Comparison of ENCODE assay signal across 8 cellular contexts in the genomic region with DNA sequence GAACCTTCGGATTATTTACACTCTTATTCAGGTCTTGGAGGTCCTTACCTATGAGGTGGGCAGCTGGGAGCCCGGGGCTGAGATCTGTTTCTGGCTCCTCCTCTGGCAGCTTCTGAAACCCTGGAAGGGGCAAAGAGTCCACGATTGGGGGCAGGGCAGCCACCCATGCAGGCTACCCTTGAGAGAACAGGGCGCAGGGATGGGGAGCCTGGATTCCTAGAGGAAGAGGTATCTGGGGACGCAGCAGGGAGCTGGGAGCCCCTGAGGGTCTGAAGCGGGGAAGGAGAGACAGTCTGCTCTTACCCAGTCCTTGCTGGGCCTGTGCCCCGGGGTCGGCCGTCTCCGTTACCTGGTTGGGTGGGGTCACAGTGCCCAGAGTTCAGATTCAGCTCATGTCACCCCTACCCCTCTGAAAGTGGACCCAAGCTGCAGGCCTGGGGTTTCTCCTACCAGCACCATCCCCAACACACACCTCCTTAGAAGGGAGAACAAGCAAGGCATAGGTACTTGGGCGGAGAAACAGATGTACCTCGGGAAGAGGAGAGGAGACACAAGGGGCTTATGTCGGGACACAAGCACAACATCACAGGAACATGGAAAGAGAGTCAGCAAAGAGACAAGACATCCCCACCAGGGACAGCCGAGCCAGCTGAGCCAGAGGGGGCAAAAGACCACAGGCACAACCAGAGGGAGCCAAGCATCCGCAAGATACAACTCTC. TPM values are rescaled to one million over a fixed set of nuclear protein-coding genes. Genes with fewer than 3 reads are reported as not detected.
DNase-seq lines count a peak whose midpoint lies in the region; ATAC-seq lines count a peak whose summit lies in the region.

No MANE protein-coding gene starts in this region.

- peak overlapping the region; percentile 91 to 100 for H3K4me3 Mint-ChIP-seq in activated T-cell treated with anti-CD3 and anti-CD28 coated beads, Interleukin-2, amount 50 U/mL, for 72 hours

- H3K4me2 ChIP-seq in skeletal muscle satellite cell (ENCODE audit: low read length): peak overlapping the region; percentile 86

- no peaks in the 10 kb centered on the region for H3K9me3 Mint-ChIP-seq in activated T-cell treated with anti-CD3 and anti-CD28 coated beads, Interleukin-2, amount 50 U/mL, for 72 hours

- H3K9ac ChIP-seq in HUES64 (ENCODE audit: low read depth, low read length) (peak overlapping the region; percentile 75), skeletal muscle satellite cell (ENCODE audit: low read depth, low read length) (peak overlapping the region; percentile 77)

- peaks cover 9 to 10% of the 10 kb centered on the region in 2 donors for H3K36me3 Mint-ChIP-seq in activated T-cell treated with anti-CD3 and anti-CD28 coated beads, Interleukin-2, amount 50 U/mL, for 72 hours (ENCODE audit: insufficient read depth in 2 of 2)

- intact Hi-C loops in left ventricle myocardium superior (cut with micrococcal nuclease): no loop called here

- H3K27me3 ChIP-seq in HUES64 (ENCODE audit: insufficient read depth, low read length) (peaks cover 15% of the 10 kb centered on the region; the same call in 1 of the 2 replicates), skeletal muscle satellite cell (ENCODE audit: control insufficient read depth, insufficient read depth, low read length) (no peaks in the 10 kb centered on the region)

- no peak for ATAC-seq in activated T-cell treated with anti-CD3 and anti-CD28 coated beads, Interleukin-2, amount 50 U/mL, for 72 hours (replicated peaks in 1 of 2)
- ATAC-seq in left ventricle myocardium superior (peak; percentile 52), HG02571 (IDR thresholded peaks at IDR 0.05; ENCODE audit: unreplicated experiment) (no peak)

- H3K36me3 ChIP-seq in HUES64 (ENCODE audit: insufficient read depth, low read length) (no peaks in the 10 kb centered on the region), skeletal muscle satellite cell (ENCODE audit: insufficient read depth, low read length) (no peaks in the 10 kb centered on the region)

- no peak overlapping the region for H3K27ac ChIP-seq in HUES64 (ENCODE audit: low read depth, low read length)

- peak overlapping the region; percentile 97 for H3K27ac Mint-ChIP-seq in activated T-cell treated with anti-CD3 and anti-CD28 coated beads, Interleukin-2, amount 50 U/mL, for 72 hours

- H3K4me3 ChIP-seq in HUES64 (ENCODE audit: low read length) (peak overlapping the region; percentile 92), skeletal muscle satellite cell (ENCODE audit: low read length) (peak overlapping the region; percentile 78)

- WGBS in HUES64: 37% methylated on average over 15 of the region's 15 CpGs

- H3K4me1 Mint-ChIP-seq in activated T-cell treated with anti-CD3 and anti-CD28 coated beads, Interleukin-2, amount 50 U/mL, for 72 hours (ENCODE audit: low read depth): peaks cover 94% of the 10 kb centered on the region

- no peak for DNase-seq in activated T-cell treated with anti-CD3 and anti-CD28 coated beads, Interleukin-2, amount 50 U/mL, for 72 hours
- DNase-seq in left ventricle myocardium superior (peak; percentile 46), SHP77 treated with DMSO at 0.1 percent for 48 hours (lab: John Stamatoyannopoulos, UW) (no peak), NCI-H1930 (lab: John Stamatoyannopoulos, UW) (no peak), iPS-NIHi7 (ENCODE audit: extremely low spot score) (no peak)

- peaks cover 15% of the 10 kb centered on the region for H3K4me1 ChIP-seq in HUES64 (ENCODE audit: insufficient read depth, low read length)
- H3K4me1 ChIP-seq in skeletal muscle satellite cell (ENCODE audit: control insufficient read depth, insufficient read depth, low read length): peaks cover 8% of the 10 kb centered on the region

- no peaks in the 10 kb centered on the region for H3K27me3 Mint-ChIP-seq in activated T-cell treated with anti-CD3 and anti-CD28 coated beads, Interleukin-2, amount 50 U/mL, for 72 hours (ENCODE audit: low read depth)

- H3K9me3 ChIP-seq in HUES64 (ENCODE audit: insufficient read depth, low read depth, low read length): no peaks in the 10 kb centered on the region
- H3K9me3 ChIP-seq in skeletal muscle satellite cell (replicated peaks; ENCODE audit: low read length): no peaks in the 10 kb centered on the region

RNA-seq across cellular contexts. Expression of gene LTB, which starts 0.6 kb away (rescaled TPM):
- not detected for polyA plus RNA-seq in HUES64 (2013, experiment 1 of 2)
- polyA plus RNA-seq in HUES64 (2013, experiment 2 of 2): not detected
- total RNA-seq in activated T-cell treated with anti-CD3 and anti-CD28 coated beads, Interleukin-2, amount 50 U/mL, for 72 hours: 10 to 100 TPM; 43.4 to 61.8 TPM
- total RNA-seq in left ventricle myocardium superior: 0.40 TPM
- total RNA-seq in skeletal muscle satellite cell (2012; rRNA removed): not detected in 2 replicates

RNA-seq across cellular contexts. Expression of gene LST1, which starts 4.4 kb away (rescaled TPM):
- polyA plus RNA-seq in HUES64 (2013, experiment 1 of 2): not detected
- polyA plus RNA-seq in HUES64 (2013, experiment 2 of 2): not detected
- total RNA-seq in activated T-cell treated with anti-CD3 and anti-CD28 coated beads, Interleukin-2, amount 50 U/mL, for 72 hours: 10 to 100 TPM; 24.6 to 27.0 TPM
- total RNA-seq in left ventricle myocardium superior: 6.9 TPM
- total RNA-seq in skeletal muscle satellite cell (2012; rRNA removed): not detected in 2 replicates

RNA-seq across cellular contexts. Expression of gene TNF, which starts 6.3 kb away (rescaled TPM):
- not detected for polyA plus RNA-seq in HUES64 (2013, experiment 1 of 2)
- not detected for polyA plus RNA-seq in HUES64 (2013, experiment 2 of 2)
- total RNA-seq in activated T-cell treated with anti-CD3 and anti-CD28 coated beads, Interleukin-2, amount 50 U/mL, for 72 hours: 10 to 100 TPM; 30.7 to 57.8 TPM
- 0.35 TPM for total RNA-seq in left ventricle myocardium superior
- 0.25 TPM in 1 of 2 replicates, not detected in the other for total RNA-seq in skeletal muscle satellite cell (2012; rRNA removed)

RNA-seq across cellular contexts. Expression of gene LTA, which starts 9.6 kb away (rescaled TPM):
- polyA plus RNA-seq in HUES64 (2013, experiment 1 of 2): not detected
- polyA plus RNA-seq in HUES64 (2013, experiment 2 of 2): not detected
- 100 to 1,000 TPM in 1 of 2 donors, 10 to 100 TPM in 1; 77.2 to 110 TPM for total RNA-seq in activated T-cell treated with anti-CD3 and anti-CD28 coated beads, Interleukin-2, amount 50 U/mL, for 72 hours
- total RNA-seq in left ventricle myocardium superior: not detected
- total RNA-seq in skeletal muscle satellite cell (2012; rRNA removed): not detected in 2 replicates

RNA-seq across cellular contexts. Expression of gene NCR3, which starts 11.1 kb away (rescaled TPM):
- not detected for polyA plus RNA-seq in HUES64 (2013, experiment 1 of 2)
- not detected for polyA plus RNA-seq in HUES64 (2013, experiment 2 of 2)
- 10 to 100 TPM; 15.0 to 24.7 TPM for total RNA-seq in activated T-cell treated with anti-CD3 and anti-CD28 coated beads, Interleukin-2, amount 50 U/mL, for 72 hours
- total RNA-seq in left ventricle myocardium superior: not detected
- not detected in 2 replicates for total RNA-seq in skeletal muscle satellite cell (2012; rRNA removed)

Comparison
In these comparisons a context has a peak if more than half of its experiments do, and no peak if none do; other contexts are left out.
1. RNA of gene LTB, which starts 0.6 kb away (total RNA-seq): 43.4 to 61.8 TPM in activated T-cell treated with anti-CD3 and anti-CD28 coated beads, Interleukin-2, amount 50 U/mL, for 72 hours; 0.40 TPM in left ventricle myocardium superior (single experiment); every median in the first group is over 10 times any median in the second.
2. RNA of gene TNF, which starts 6.3 kb away (total RNA-seq): 30.7 to 57.8 TPM in activated T-cell treated with anti-CD3 and anti-CD28 coated beads, Interleukin-2, amount 50 U/mL, for 72 hours; 0.35 TPM in left ventricle myocardium superior (single experiment); every median in the first group is over 10 times any median in the second.